12 cellular contexts compared by ENCODE assay signal in genomic region chrX:19725545-19726102, GRCh38.
A peak's percentile ranks its signal among the peaks of the same experiment; 100 is the strongest.
DNase-seq lines count a peak whose midpoint lies in the region; ATAC-seq and TF ChIP-seq lines count a peak whose summit lies in the region.
"Had no signal": no experiment of that assay in that cellular context is flagged by ENCODE, and none has a peak within 500 bp of the region (broad histone marks: within the 10 kb centered on the region; RNA-seq: fewer than 3 reads in every experiment).

No MANE protein-coding gene starts in this region.

- no peaks in the 10 kb centered on the region for H4K20me1 ChIP-seq in OCI-LY1 (ENCODE audit: insufficient read depth, low read length)

- H3K27ac ChIP-seq in OCI-LY1 (ENCODE audit: low read depth, low read length, poor library complexity, severe bottlenecking), result peak overlapping the region; percentile 14
- peak overlapping the region in 6 of 8 donors; percentile 54 to 86 (median 73) for H3K27ac ChIP-seq in spleen
- H3K27ac ChIP-seq: body of pancreas, esophagus squamous epithelium, sigmoid colon had no signal

- H3K9me3 Mint-ChIP-seq in activated T-cell treated with anti-CD3 and anti-CD28 coated beads, Interleukin-2, amount 50 U/mL, for 72 hours, result no peaks in the 10 kb centered on the region
- no peaks in the 10 kb centered on the region for H3K9me3 Mint-ChIP-seq in effector memory CD8-positive, alpha-beta T cell

- no peaks in the 10 kb centered on the region for H3K27me3 ChIP-seq in OCI-LY1 (ENCODE audit: insufficient read depth, low read length)
- no peaks in the 10 kb centered on the region for H3K27me3 ChIP-seq in spleen (replicated peaks in 1 of 7)
- H3K27me3 ChIP-seq in H7 (ENCODE audit: control insufficient read depth, insufficient read depth, low read length), result no peaks in the 10 kb centered on the region
- H3K27me3 ChIP-seq: body of pancreas, esophagus squamous epithelium, sigmoid colon had no signal

- peaks cover 28% of the 10 kb centered on the region for H3K4me1 ChIP-seq in OCI-LY1 (ENCODE audit: insufficient read depth, low read length, severe bottlenecking)
- H3K4me1 ChIP-seq in spleen, result peaks cover 0 to 76% (median 6%) of the 10 kb centered on the region in 6 donors
- H3K4me1 ChIP-seq: body of pancreas, sigmoid colon had no signal

- 25 to 59% (median 47%) methylated on average over 2 to 4 of the region's 4 CpGs for WGBS in spleen, 5 donors
- 60 to 68% methylated on average over 4 of the region's 4 CpGs for WGBS in lower leg skin, 2 donors

- TF ChIP-seq CTCF in OCI-LY1 (IDR thresholded peaks at IDR 0.05; ENCODE audit: low read length), result no peak
- no peak for TF ChIP-seq CTCF in spleen (IDR thresholded peaks at IDR 0.05 in 8 of 11, conservative IDR thresholded peaks at IDR 0.05 in 3 of 11)
- no peak for TF ChIP-seq CTCF in lower leg skin (IDR thresholded peaks at IDR 0.05)

- no peaks in the 10 kb centered on the region for H3K27me3 Mint-ChIP-seq in activated T-cell treated with anti-CD3 and anti-CD28 coated beads, Interleukin-2, amount 50 U/mL, for 72 hours (ENCODE audit: low read depth)
- H3K27me3 Mint-ChIP-seq in effector memory CD8-positive, alpha-beta T cell, result no peaks in the 10 kb centered on the region

- H3F3A ChIP-seq in OCI-LY1 (ENCODE audit: insufficient read depth, low read length), result no peaks in the 10 kb centered on the region

- no peak overlapping the region for H3K9ac ChIP-seq in OCI-LY1 (ENCODE audit: low read length)

- peak overlapping the region; percentile 88 for H3K27ac Mint-ChIP-seq in activated T-cell treated with anti-CD3 and anti-CD28 coated beads, Interleukin-2, amount 50 U/mL, for 72 hours
- H3K27ac Mint-ChIP-seq in effector memory CD8-positive, alpha-beta T cell, result peak overlapping the region; percentile 71 to 82

- TF ChIP-seq POLR2A in spleen (IDR thresholded peaks at IDR 0.05) (no peak), lower leg skin (IDR thresholded peaks at IDR 0.05) (no peak)

- H3K9me3 ChIP-seq in OCI-LY1 (ENCODE audit: low read length) (no peaks in the 10 kb centered on the region), spleen (no peaks in the 10 kb centered on the region)
- H3K9me3 ChIP-seq: body of pancreas, esophagus squamous epithelium, sigmoid colon had no signal

- no peaks in the 10 kb centered on the region for H3K36me3 ChIP-seq in OCI-LY1 (ENCODE audit: insufficient read depth, low read length)
- H3K36me3 ChIP-seq in spleen, result no peaks in the 10 kb centered on the region
- no peaks in the 10 kb centered on the region for H3K36me3 ChIP-seq in H7 (replicated peaks; ENCODE audit: control insufficient read depth, insufficient read depth, low read length)
- H3K36me3 ChIP-seq: esophagus squamous epithelium, sigmoid colon had no signal

- H3K9me2 ChIP-seq in OCI-LY1 (ENCODE audit: low read depth, low read length), result no peaks in the 10 kb centered on the region

- peaks cover 0 to 3% of the 10 kb centered on the region in 2 donors for H3K36me3 Mint-ChIP-seq in activated T-cell treated with anti-CD3 and anti-CD28 coated beads, Interleukin-2, amount 50 U/mL, for 72 hours (ENCODE audit: insufficient read depth in 2 of 2)
- H3K36me3 Mint-ChIP-seq in effector memory CD8-positive, alpha-beta T cell (ENCODE audit: insufficient read depth), result peaks cover 11% of the 10 kb centered on the region

- H3K4me3 ChIP-seq in OCI-LY1 (ENCODE audit: low read depth, low read length, poor library complexity, severe bottlenecking), result no peak overlapping the region
- H3K4me3 ChIP-seq in spleen, result peak overlapping the region in 1 of 8 donors; percentile 35
- no peak overlapping the region for H3K4me3 ChIP-seq in lower leg skin (ENCODE audit: low read depth, poor library complexity, severe bottlenecking)
- no peak overlapping the region for H3K4me3 ChIP-seq in H7 (ENCODE audit: insufficient read depth, low read depth, low read length)
- H3K4me3 ChIP-seq: body of pancreas, esophagus squamous epithelium, sigmoid colon had no signal

- peak; percentile 47 to 82 for ATAC-seq in activated T-cell treated with anti-CD3 and anti-CD28 coated beads, Interleukin-2, amount 50 U/mL, for 72 hours (replicated peaks in 1 of 2)
- peak; percentile 71 for ATAC-seq in effector memory CD8-positive, alpha-beta T cell (replicated peaks)
- ATAC-seq: body of pancreas had no signal

- intact Hi-C loops in spleen (cut with DNase I; ENCODE audit: low total_unique reads) (no loop called here), lower leg skin (cut with DNase I; ENCODE audit: low total_unique reads) (no loop called here)

- H3K4me2 ChIP-seq in OCI-LY1 (ENCODE audit: low read length), result no peak overlapping the region

- H2AFZ ChIP-seq in OCI-LY1 (ENCODE audit: low read length), result no peak overlapping the region

- peak in 1 of 2 donors; percentile 19 for DNase-seq in activated T-cell treated with anti-CD3 and anti-CD28 coated beads, Interleukin-2, amount 50 U/mL, for 72 hours
- DNase-seq in activated T-cell treated with anti-CD3 and anti-CD28 coated beads, Interleukin-2, amount 50 U/mL, for 48 hours, result no peak
- no peak for DNase-seq in effector memory CD8-positive, alpha-beta T cell
- DNase-seq in spleen (no peak), lower leg skin (ENCODE audit: low spot score in 2 of 2) (no peak), H7 (no peak)
- DNase-seq in effector CD4-positive, alpha-beta T cell, result no peak
- DNase-seq: body of pancreas, EL, esophagus squamous epithelium, sigmoid colon had no signal

- peak overlapping the region in 1 of 2 donors; percentile 76 for H3K4me3 Mint-ChIP-seq in activated T-cell treated with anti-CD3 and anti-CD28 coated beads, Interleukin-2, amount 50 U/mL, for 72 hours
- peak overlapping the region in 1 of 2 donors; percentile 40 for H3K4me3 Mint-ChIP-seq in effector memory CD8-positive, alpha-beta T cell

- peaks cover 30% of the 10 kb centered on the region for H3K79me2 ChIP-seq in OCI-LY1 (ENCODE audit: insufficient read depth, low read length)

- H3K4me1 Mint-ChIP-seq in activated T-cell treated with anti-CD3 and anti-CD28 coated beads, Interleukin-2, amount 50 U/mL, for 72 hours (ENCODE audit: low read depth), result peaks cover 55% of the 10 kb centered on the region
- H3K4me1 Mint-ChIP-seq in effector memory CD8-positive, alpha-beta T cell (ENCODE audit: low read depth in 2 of 2), result peaks cover 32 to 51% of the 10 kb centered on the region in 2 donors
